ENCODE assay signal across 22 cellular contexts in the genomic region with DNA sequence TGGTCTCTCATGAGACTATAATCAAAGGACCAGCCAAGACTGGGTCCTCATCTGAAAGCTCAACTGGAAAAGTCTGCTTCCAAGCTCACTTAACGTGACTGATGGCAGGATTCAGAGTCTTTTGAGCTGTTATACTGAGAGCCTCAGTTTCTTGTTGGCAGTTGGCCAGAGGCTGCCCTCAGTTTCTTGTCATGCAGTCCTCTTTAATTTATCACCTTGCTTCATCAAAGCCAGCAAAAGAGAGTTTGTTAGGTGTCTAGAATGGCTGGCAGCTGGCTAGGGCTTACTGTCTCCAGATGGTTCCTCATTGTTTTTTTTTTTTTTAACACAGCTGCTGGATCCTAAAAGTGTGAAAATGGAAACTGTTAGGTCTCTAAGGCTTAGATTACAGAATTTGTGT.
"Had no signal": no experiment of that assay in that cellular context is flagged by ENCODE, and none has a peak within 500 bp of the region (broad histone marks: within the 10 kb centered on the region; RNA-seq: fewer than 3 reads in every experiment).

No MANE protein-coding gene starts in this region.

- H3K27ac Mint-ChIP-seq: activated naive CD4-positive, alpha-beta T cell treated with anti-CD3 and anti-CD28 coated beads, Interleukin-2, amount 10 ng/mL, durations not matched to agents 7 days and 5 days; naive thymus-derived CD8-positive, alpha-beta T cell; neural progenitor cell; stimulated activated naive B cell treated with anti-CD40 and anti-IgM and Interleukin-4, amounts not matched to agents 10 μg/mL and 1 μg/mL and 100 μg/mL, for 72 hours had no signal

- H3K4me3 ChIP-seq: coronary artery, esophagus muscularis mucosa, gastrocnemius medialis, left lung, neural progenitor cell, testis, upper lobe of left lung had no signal

- FAIRE-seq: small intestine had no signal

- H3K4me1 Mint-ChIP-seq: activated naive CD4-positive, alpha-beta T cell treated with anti-CD3 and anti-CD28 coated beads, Interleukin-2, amount 10 ng/mL, durations not matched to agents 7 days and 5 days; neural progenitor cell had no signal

- H3K4me3 Mint-ChIP-seq: activated naive CD4-positive, alpha-beta T cell treated with anti-CD3 and anti-CD28 coated beads, Interleukin-2, amount 10 ng/mL, durations not matched to agents 7 days and 5 days; naive thymus-derived CD8-positive, alpha-beta T cell; neural progenitor cell; stimulated activated naive B cell treated with anti-CD40 and anti-IgM and Interleukin-4, amounts not matched to agents 10 μg/mL and 1 μg/mL and 100 μg/mL, for 72 hours had no signal

- H3K36me3 Mint-ChIP-seq: activated naive CD4-positive, alpha-beta T cell treated with anti-CD3 and anti-CD28 coated beads, Interleukin-2, amount 10 ng/mL, durations not matched to agents 7 days and 5 days; naive thymus-derived CD8-positive, alpha-beta T cell; neural progenitor cell; stimulated activated naive B cell treated with anti-CD40 and anti-IgM and Interleukin-4, amounts not matched to agents 10 μg/mL and 1 μg/mL and 100 μg/mL, for 72 hours had no signal

- DNase-seq: activated CD4-positive, alpha-beta T cell treated with anti-CD3 and anti-CD28 coated beads for 4 hours; activated CD4-positive, alpha-beta T cell treated with anti-CD3 and anti-CD28 coated beads, Interleukin-2, amount 50 U/mL, for 48 hours; activated CD4-positive, CD25-positive, alpha-beta regulatory T cell; activated effector memory CD4-positive, alpha-beta T cell treated with Interleukin-2 at 50 U/mL for 16 hours; activated naive CD4-positive, alpha-beta T cell treated with anti-CD3 and anti-CD28 coated beads, Interleukin-2, amount 10 ng/mL, durations not matched to agents 7 days and 5 days; activated T-cell treated with anti-CD3 and anti-CD28 coated beads, Interleukin-2, amount 50 U/mL, for 48 hours; amygdala; cerebellar nuclear complex; gastrocnemius medialis; hippocampal formation; kidney glomerular epithelial cell; left lung; naive thymus-derived CD8-positive, alpha-beta T cell; small intestine; stimulated activated CD4-positive, alpha-beta T cell treated with anti-CD3 and anti-CD28 coated beads, Interleukin-2, amount 100 ng/mL, for 24 hours; stimulated activated naive B cell treated with anti-CD40 and anti-IgM and Interleukin-4, amounts not matched to agents 10 μg/mL and 1 μg/mL and 100 μg/mL, for 72 hours; testis; upper lobe of left lung had no signal

- H2AFZ ChIP-seq: neural progenitor cell had no signal

- H3K4me1 ChIP-seq: esophagus muscularis mucosa, gastrocnemius medialis, left lung, neural progenitor cell, testis, upper lobe of left lung had no signal

- H3K9me3 ChIP-seq: gastrocnemius medialis, left lung, testis, upper lobe of left lung had no signal

- H3K27me3 Mint-ChIP-seq: activated naive CD4-positive, alpha-beta T cell treated with anti-CD3 and anti-CD28 coated beads, Interleukin-2, amount 10 ng/mL, durations not matched to agents 7 days and 5 days; stimulated activated naive B cell treated with anti-CD40 and anti-IgM and Interleukin-4, amounts not matched to agents 10 μg/mL and 1 μg/mL and 100 μg/mL, for 72 hours had no signal

- H3K4me2 ChIP-seq: neural progenitor cell had no signal

- H3K27ac ChIP-seq: coronary artery, esophagus muscularis mucosa, gastrocnemius medialis, left lung, neural progenitor cell, testis, upper lobe of left lung had no signal

- H3K36me3 ChIP-seq: esophagus muscularis mucosa, gastrocnemius medialis, left lung, neural progenitor cell, upper lobe of left lung had no signal

- H3K9me3 Mint-ChIP-seq: activated naive CD4-positive, alpha-beta T cell treated with anti-CD3 and anti-CD28 coated beads, Interleukin-2, amount 10 ng/mL, durations not matched to agents 7 days and 5 days; neural progenitor cell; stimulated activated naive B cell treated with anti-CD40 and anti-IgM and Interleukin-4, amounts not matched to agents 10 μg/mL and 1 μg/mL and 100 μg/mL, for 72 hours had no signal

- H3K9ac ChIP-seq: neural progenitor cell had no signal

- ATAC-seq: gastrocnemius medialis; left lung; naive thymus-derived CD8-positive, alpha-beta T cell; sciatic nerve had no signal

- H3K27me3 ChIP-seq: esophagus muscularis mucosa, gastrocnemius medialis, left lung, neural progenitor cell, testis, upper lobe of left lung had no signal
